Comparison of ENCODE assay signal across 24 cellular contexts in genomic region chr2:71882236-71882946, GRCh38.
A peak's percentile ranks its signal among the peaks of the same experiment; 100 is the strongest.
DNase-seq lines count a peak whose midpoint lies in the region; ATAC-seq, FAIRE-seq and TF ChIP-seq lines count a peak whose summit lies in the region.
"Had no signal": no experiment of that assay in that cellular context is flagged by ENCODE, and none has a peak within 500 bp of the region (broad histone marks: within the 10 kb centered on the region; RNA-seq: fewer than 3 reads in every experiment).

No MANE protein-coding gene starts in this region.

- H3K36me3 ChIP-seq in RWPE2 (ENCODE audit: low read depth) = no peaks in the 10 kb centered on the region
- H3K36me3 ChIP-seq in gastrocnemius medialis = no peaks in the 10 kb centered on the region
- no peaks in the 10 kb centered on the region for H3K36me3 ChIP-seq in small intestine (ENCODE audit: control insufficient read depth in 2 of 2, insufficient read depth in 2 of 2, low read length in 2 of 2)

- no peak overlapping the region for H3K4me3 Mint-ChIP-seq in activated CD8-positive, alpha-beta memory T cell treated with anti-CD3 and anti-CD28 coated beads, Interleukin-2, amount 10 ng/mL, durations not matched to agents 7 days and 5 days
- H3K4me3 Mint-ChIP-seq: activated CD8-positive, alpha-beta T cell treated with anti-CD3 and anti-CD28 coated beads for 36 hours; CD8-positive, alpha-beta T cell; T-cell; type B pancreatic cell had no signal

- H3K9me3 Mint-ChIP-seq in activated CD8-positive, alpha-beta memory T cell treated with anti-CD3 and anti-CD28 coated beads, Interleukin-2, amount 10 ng/mL, durations not matched to agents 7 days and 5 days (ENCODE audit: low read depth) = no peaks in the 10 kb centered on the region
- H3K9me3 Mint-ChIP-seq: activated CD8-positive, alpha-beta T cell treated with anti-CD3 and anti-CD28 coated beads for 36 hours; CD8-positive, alpha-beta T cell; type B pancreatic cell had no signal

- H3K27me3 Mint-ChIP-seq in activated CD8-positive, alpha-beta memory T cell treated with anti-CD3 and anti-CD28 coated beads, Interleukin-2, amount 10 ng/mL, durations not matched to agents 7 days and 5 days = no peaks in the 10 kb centered on the region

- CTCF ChIA-PET in activated CD8-positive, alpha-beta memory T cell treated with anti-CD3 and anti-CD28 coated beads, Interleukin-2, amount 10 ng/mL, durations not matched to agents 7 days and 5 days (lab: Charles Lee) = no interaction called here

- peak; percentile 23 for DNase-seq in activated CD8-positive, alpha-beta memory T cell treated with anti-CD3 and anti-CD28 coated beads, Interleukin-2, amount 50 U/mL, for 48 hours
- no peak for DNase-seq in activated CD8-positive, alpha-beta memory T cell treated with anti-CD3 and anti-CD28 coated beads, Interleukin-2, amount 10 ng/mL, durations not matched to agents 7 days and 5 days
- DNase-seq in RWPE2 (ENCODE audit: low spot score) (no peak), islet precursor cell (peak; percentile 26), gastrocnemius medialis (no peak), MV-4-11 (lab: John Stamatoyannopoulos, UW) (no peak), small intestine (no peak)
- DNase-seq: 8988T; activated CD4-positive, alpha-beta T cell treated with anti-CD3 and anti-CD28 coated beads for 1 hour; activated CD8-positive, alpha-beta T cell treated with anti-CD3 and anti-CD28 coated beads for 36 hours; activated gamma-delta T cell treated with Interleukin-2 at 50 U/mL for 16 hours; NCI-H1105; NCI-H2029 treated with DMSO at 0.1 percent for 48 hours; NCI-H345; NCI-H82 had no signal

- no peak overlapping the region for H3K4me3 ChIP-seq in RWPE2 (ENCODE audit: severe bottlenecking)
- no peak overlapping the region for H3K4me3 ChIP-seq in gastrocnemius medialis
- H3K4me3 ChIP-seq in small intestine (ENCODE audit: low read depth in 1 of 2, low read length in 2 of 2) = no peak overlapping the region
- H3K4me3 ChIP-seq: coronary artery, lung had no signal

- no peak for FAIRE-seq in small intestine (lab: Jason Lieb, UNC)
- FAIRE-seq: H54, kidney, TTC549 had no signal

- H3K27me3 ChIP-seq in RWPE2 (ENCODE audit: insufficient read depth, poor library complexity, severe bottlenecking) (no peaks in the 10 kb centered on the region), gastrocnemius medialis (no peaks in the 10 kb centered on the region), small intestine (ENCODE audit: control insufficient read depth in 2 of 2, insufficient read depth in 2 of 2, low read length in 2 of 2) (no peaks in the 10 kb centered on the region)

- no peaks in the 10 kb centered on the region for H3K36me3 Mint-ChIP-seq in activated CD8-positive, alpha-beta memory T cell treated with anti-CD3 and anti-CD28 coated beads, Interleukin-2, amount 10 ng/mL, durations not matched to agents 7 days and 5 days
- H3K36me3 Mint-ChIP-seq: CD8-positive, alpha-beta T cell; T-cell; type B pancreatic cell had no signal

- no peak for TF ChIP-seq POLR2A in gastrocnemius medialis (IDR thresholded peaks at IDR 0.05)

- H3K4me1 ChIP-seq in RWPE2 (ENCODE audit: insufficient read depth, poor library complexity, severe bottlenecking) = peaks cover 34% of the 10 kb centered on the region
- peaks cover 45 to 47% of the 10 kb centered on the region in 2 donors for H3K4me1 ChIP-seq in gastrocnemius medialis
- peaks cover 0 to 2% of the 10 kb centered on the region in 2 donors for H3K4me1 ChIP-seq in small intestine (ENCODE audit: control insufficient read depth in 2 of 2, insufficient read depth in 1 of 2, low read depth in 1 of 2, low read length in 1 of 2)

- no peak for ATAC-seq in activated CD8-positive, alpha-beta memory T cell treated with anti-CD3 and anti-CD28 coated beads, Interleukin-2, amount 10 ng/mL, durations not matched to agents 7 days and 5 days
- ATAC-seq in RWPE2 (ENCODE audit: low read depth) (no peak), gastrocnemius medialis (no peak), GM19395 (IDR thresholded peaks at IDR 0.05; ENCODE audit: unreplicated experiment) (no peak)
- ATAC-seq: activated CD8-positive, alpha-beta T cell treated with anti-CD3 and anti-CD28 coated beads for 36 hours; CD8-positive, alpha-beta T cell; T-cell had no signal

- no peak overlapping the region for H3K27ac Mint-ChIP-seq in activated CD8-positive, alpha-beta memory T cell treated with anti-CD3 and anti-CD28 coated beads, Interleukin-2, amount 10 ng/mL, durations not matched to agents 7 days and 5 days
- H3K27ac Mint-ChIP-seq: activated CD8-positive, alpha-beta T cell treated with anti-CD3 and anti-CD28 coated beads for 36 hours; CD8-positive, alpha-beta T cell; T-cell; type B pancreatic cell had no signal

- no peaks in the 10 kb centered on the region for H3K4me1 Mint-ChIP-seq in activated CD8-positive, alpha-beta memory T cell treated with anti-CD3 and anti-CD28 coated beads, Interleukin-2, amount 10 ng/mL, durations not matched to agents 7 days and 5 days
- H3K4me1 Mint-ChIP-seq: T-cell had no signal

- 57 to 67% (median 67%) methylated on average over 8 of the region's 8 CpGs for WGBS in small intestine, 3 donors

- TF ChIP-seq CTCF in RWPE2 (IDR thresholded peaks at IDR 0.05; ENCODE audit: poor library complexity, severe bottlenecking) (no peak), gastrocnemius medialis (IDR thresholded peaks at IDR 0.05 in 4 of 5, conservative IDR thresholded peaks at IDR 0.05 in 1 of 5) (no peak)

- H3K9me3 ChIP-seq in RWPE2 (ENCODE audit: severe bottlenecking) = peaks cover 5% of the 10 kb centered on the region
- H3K9me3 ChIP-seq in gastrocnemius medialis = no peaks in the 10 kb centered on the region
- H3K9me3 ChIP-seq in small intestine (ENCODE audit: control insufficient read depth, low read depth) = no peaks in the 10 kb centered on the region

- in situ Hi-C loops in gastrocnemius medialis (cut with MboI; ENCODE audit: low sequenced_read_pairs in 4 of 4) = no loop called here

- intact Hi-C loops in gastrocnemius medialis (cut with DNase I; ENCODE audit: low total_unique reads) = loop anchor here (2.0 to 10.0 kb wide), 5 partner anchors 58 to 430 kb away; partner anchors contain the start of gene DYSF

- H3K27ac ChIP-seq in RWPE2 (ENCODE audit: poor library complexity, severe bottlenecking) (peak overlapping the region; percentile 31), gastrocnemius medialis (peak overlapping the region; percentile 79 to 90 (median 86)), small intestine (ENCODE audit: low read depth in 1 of 2, low read length in 1 of 2) (no peak overlapping the region)

Comparison
In these comparisons a context has a peak if more than half of its experiments do, and no peak if none do; other contexts are left out.
1. DNase-seq: peak in activated CD8-positive, alpha-beta memory T cell treated with anti-CD3 and anti-CD28 coated beads, Interleukin-2, amount 50 U/mL, for 48 hours (single experiment) and islet precursor cell (single experiment); none in activated CD8-positive, alpha-beta memory T cell treated with anti-CD3 and anti-CD28 coated beads, Interleukin-2, amount 10 ng/mL, durations not matched to agents 7 days and 5 days (single experiment), RWPE2 (single experiment), gastrocnemius medialis (0 of 2), MV-4-11 (single experiment) and small intestine (single experiment).
2. H3K27ac ChIP-seq: peak in RWPE2 (single experiment) and gastrocnemius medialis (4 of 4); none in small intestine (0 of 2).